8 cellular contexts compared by ENCODE assay signal in genomic region chr1:116167625-116168276, GRCh38. TPM values are rescaled to one million over a fixed set of nuclear protein-coding genes. Genes with fewer than 3 reads are reported as not detected.
DNase-seq lines count a peak whose midpoint lies in the region; ATAC-seq lines count a peak whose summit lies in the region.

No MANE protein-coding gene starts in this region.

- peak overlapping the region; percentile 79 for H3K4me3 ChIP-seq in iPS-20b (ENCODE audit: low read length)

- peaks cover 7% of the 10 kb centered on the region; the same call in 1 of the 2 replicates for H3K4me1 ChIP-seq in iPS-20b (ENCODE audit: insufficient read depth, low read length)

- ATAC-seq in activated CD4-positive, alpha-beta T cell treated with anti-CD3 and anti-CD28 coated beads for 36 hours, result no peak
- no peak for ATAC-seq in stimulated activated memory B cell treated with anti-CD40 and anti-IgM and Interleukin-4, amounts not matched to agents 10 μg/mL and 1 μg/mL and 100 μg/mL, for 72 hours
- ATAC-seq in HG03565 (IDR thresholded peaks at IDR 0.05; ENCODE audit: unreplicated experiment), result no peak

- H3K27ac Mint-ChIP-seq in activated CD4-positive, alpha-beta T cell treated with anti-CD3 and anti-CD28 coated beads for 36 hours, result peak overlapping the region; percentile 76
- peak overlapping the region; percentile 96 for H3K27ac Mint-ChIP-seq in stimulated activated memory B cell treated with anti-CD40 and anti-IgM and Interleukin-4, amounts not matched to agents 10 μg/mL and 1 μg/mL and 100 μg/mL, for 72 hours

- peak overlapping the region; percentile 60 for H3K4me3 Mint-ChIP-seq in activated CD4-positive, alpha-beta T cell treated with anti-CD3 and anti-CD28 coated beads for 36 hours
- H3K4me3 Mint-ChIP-seq in stimulated activated memory B cell treated with anti-CD40 and anti-IgM and Interleukin-4, amounts not matched to agents 10 μg/mL and 1 μg/mL and 100 μg/mL, for 72 hours, result peak overlapping the region; percentile 94

- intact Hi-C loops in activated CD4-positive, alpha-beta T cell treated with anti-CD3 and anti-CD28 coated beads for 36 hours (cut with DNase I, micrococcal nuclease), result loop anchor here (1.0 to 2.0 kb wide), 7 partner anchors 9 to 318 kb away; partner anchors contain the start of gene ATP1A1 (in 1 of the 2)

- peak overlapping the region; percentile 74 for H3K9ac ChIP-seq in iPS-20b (ENCODE audit: low read depth, low read length)

- CTCF ChIA-PET in activated CD4-positive, alpha-beta T cell treated with anti-CD3 and anti-CD28 coated beads for 36 hours (lab: Charles Lee), result interaction anchor here (0.5 to 2.8 kb wide), 8 partner anchors 14 to 407 kb away, joined by 3 to 13 read pairs (median 5); no protein-coding TSS in a partner anchor

- H3K36me3 ChIP-seq in iPS-20b (ENCODE audit: insufficient read depth, low read depth, low read length), result no peaks in the 10 kb centered on the region

- no peaks in the 10 kb centered on the region for H3K9me3 Mint-ChIP-seq in activated CD4-positive, alpha-beta T cell treated with anti-CD3 and anti-CD28 coated beads for 36 hours (ENCODE audit: low read depth)
- no peaks in the 10 kb centered on the region for H3K9me3 Mint-ChIP-seq in stimulated activated memory B cell treated with anti-CD40 and anti-IgM and Interleukin-4, amounts not matched to agents 10 μg/mL and 1 μg/mL and 100 μg/mL, for 72 hours

- peaks cover 10% of the 10 kb centered on the region for H3K4me1 Mint-ChIP-seq in activated CD4-positive, alpha-beta T cell treated with anti-CD3 and anti-CD28 coated beads for 36 hours
- peaks cover 22% of the 10 kb centered on the region for H3K4me1 Mint-ChIP-seq in stimulated activated memory B cell treated with anti-CD40 and anti-IgM and Interleukin-4, amounts not matched to agents 10 μg/mL and 1 μg/mL and 100 μg/mL, for 72 hours

- no peaks in the 10 kb centered on the region for H3K27me3 Mint-ChIP-seq in activated CD4-positive, alpha-beta T cell treated with anti-CD3 and anti-CD28 coated beads for 36 hours
- H3K27me3 Mint-ChIP-seq in stimulated activated memory B cell treated with anti-CD40 and anti-IgM and Interleukin-4, amounts not matched to agents 10 μg/mL and 1 μg/mL and 100 μg/mL, for 72 hours, result no peaks in the 10 kb centered on the region

- no peak for DNase-seq in activated CD4-positive, alpha-beta T cell treated with anti-CD3 and anti-CD28 coated beads for 36 hours
- DNase-seq in activated CD4-positive, alpha-beta T cell treated with anti-CD3 and anti-CD28 coated beads for 48 hours, result no peak
- DNase-seq in hippocampal formation (lab: John Stamatoyannopoulos, UW), result no peak
- DNase-seq in NK-92 (lab: John Stamatoyannopoulos, UW; ENCODE audit: unreplicated experiment), result no peak

- no peaks in the 10 kb centered on the region for H3K36me3 Mint-ChIP-seq in activated CD4-positive, alpha-beta T cell treated with anti-CD3 and anti-CD28 coated beads for 36 hours (ENCODE audit: low read depth)
- H3K36me3 Mint-ChIP-seq in stimulated activated memory B cell treated with anti-CD40 and anti-IgM and Interleukin-4, amounts not matched to agents 10 μg/mL and 1 μg/mL and 100 μg/mL, for 72 hours, result no peaks in the 10 kb centered on the region

- H3K27ac ChIP-seq in angular gyrus (ENCODE audit: low read depth, low read length), result peak overlapping the region; percentile 91
- no peak overlapping the region for H3K27ac ChIP-seq in iPS-20b (ENCODE audit: low read length)

- H3K9me3 ChIP-seq in iPS-20b (ENCODE audit: insufficient read depth, low read depth, low read length), result no peaks in the 10 kb centered on the region

- POLR2A ChIA-PET in activated CD4-positive, alpha-beta T cell treated with anti-CD3 and anti-CD28 coated beads for 36 hours (lab: Charles Lee), result no interaction called here

- H3K27me3 ChIP-seq in iPS-20b (ENCODE audit: insufficient read depth, low read length), result peaks cover 39% of the 10 kb centered on the region

RNA-seq across cellular contexts. Expression of gene MAB21L3, which starts 56.6 kb away (rescaled TPM):
- not detected for total RNA-seq in activated CD4-positive, alpha-beta T cell treated with anti-CD3 and anti-CD28 coated beads for 36 hours
